14 cellular contexts compared by ENCODE assay signal in the genomic region with DNA sequence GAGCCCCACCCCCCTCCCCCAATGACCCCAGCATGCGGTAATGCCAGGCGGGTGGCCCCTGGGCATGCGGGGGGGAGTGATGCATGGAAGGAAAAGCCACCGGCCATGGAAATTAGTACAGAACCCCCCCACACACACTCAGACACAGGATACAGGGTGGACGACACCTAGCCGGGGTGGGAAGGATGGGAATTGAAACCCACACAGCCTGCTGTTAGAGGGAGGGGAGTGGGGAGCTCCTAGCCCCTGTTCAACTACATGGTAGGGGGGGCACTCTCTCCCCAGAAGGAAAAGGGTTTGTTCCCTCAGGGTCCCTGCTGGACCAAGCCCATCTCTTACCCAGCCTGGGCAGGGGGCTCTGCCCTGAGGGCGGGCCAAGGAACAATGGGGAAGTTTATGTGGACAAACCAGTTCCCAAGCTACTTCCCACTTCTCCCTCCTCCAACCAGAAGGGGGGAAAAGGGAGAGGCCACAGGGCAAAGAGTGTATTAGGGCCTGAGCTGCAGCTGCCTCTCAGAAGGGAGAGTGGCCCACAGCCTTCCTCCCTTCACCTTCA. TPM values are rescaled to one million over a fixed set of nuclear protein-coding genes. Genes with fewer than 3 reads are reported as not detected.
DNase-seq lines count a peak whose midpoint lies in the region; ATAC-seq and TF ChIP-seq lines count a peak whose summit lies in the region.
"Had no signal": no experiment of that assay in that cellular context is flagged by ENCODE, and none has a peak within 500 bp of the region (broad histone marks: within the 10 kb centered on the region; RNA-seq: fewer than 3 reads in every experiment).

No MANE protein-coding gene starts in this region.

- ATAC-seq in IMR-90 (ENCODE audit: low read depth) (no peak), foreskin keratinocyte (no peak)
- ATAC-seq: activated CD4-positive, alpha-beta T cell treated with anti-CD3 and anti-CD28 coated beads for 36 hours; activated T-helper 17 cell treated with anti-CD3 and anti-CD28 coated beads, Interleukin-2, amount 50 U/mL, for 72 hours; naive thymus-derived CD8-positive, alpha-beta T cell had no signal

- H3K79me2 ChIP-seq in MM.1S (ENCODE audit: low read length), result peaks cover 41% of the 10 kb centered on the region

- H2AFZ ChIP-seq in IMR-90 (replicated peaks; ENCODE audit: low read length, poor library complexity) (peak overlapping the region; percentile 37), MM.1S (ENCODE audit: low read length) (no peak overlapping the region)

- DNase-seq in IMR-90 (no peak), epithelial cell of prostate (ENCODE audit: low read depth, low spot score) (no peak), medulla oblongata (ENCODE audit: extremely low spot score) (no peak), MM.1S (no peak), foreskin keratinocyte (no peak)
- DNase-seq in activated naive CD8-positive, alpha-beta T cell treated with anti-CD3 and anti-CD28 coated beads for 36 hours, result no peak
- DNase-seq: activated CD4-positive, alpha-beta T cell treated with anti-CD3 and anti-CD28 coated beads for 36 hours; HCEC 1CT; naive thymus-derived CD8-positive, alpha-beta T cell had no signal

- H3K4me2 ChIP-seq in IMR-90 (ENCODE audit: low read depth, low read length) (no peak overlapping the region), MM.1S (ENCODE audit: low read depth, low read length) (no peak overlapping the region)
- H3K4me2 ChIP-seq: KMS-11 had no signal

- H3K23ac ChIP-seq in IMR-90 (ENCODE audit: low read depth, low read length), result no peak overlapping the region

- in situ Hi-C loops in IMR-90 (cut with MboI; ENCODE audit: low sequenced_read_pairs), result no loop called here

- no peak overlapping the region for H3K27ac Mint-ChIP-seq in activated naive CD8-positive, alpha-beta T cell treated with anti-CD3 and anti-CD28 coated beads for 36 hours
- H3K27ac Mint-ChIP-seq: activated T-helper 17 cell treated with anti-CD3 and anti-CD28 coated beads, Interleukin-2, amount 50 U/mL, for 72 hours had no signal

- no peak overlapping the region for H2AK5ac ChIP-seq in IMR-90 (ENCODE audit: low read depth, low read length)

- no peak overlapping the region; a peak in 2 of 4 replicates for H4K8ac ChIP-seq in IMR-90 (ENCODE audit: low read depth in 2 of 2, low read length in 2 of 2)

- H3K14ac ChIP-seq in IMR-90 (replicated peaks; ENCODE audit: low read depth, low read length), result no peak overlapping the region

- H3K27me3 Mint-ChIP-seq in activated naive CD8-positive, alpha-beta T cell treated with anti-CD3 and anti-CD28 coated beads for 36 hours, result no peaks in the 10 kb centered on the region
- H3K27me3 Mint-ChIP-seq: activated CD4-positive, alpha-beta T cell treated with anti-CD3 and anti-CD28 coated beads for 36 hours; activated T-helper 17 cell treated with anti-CD3 and anti-CD28 coated beads, Interleukin-2, amount 50 U/mL, for 72 hours; naive thymus-derived CD8-positive, alpha-beta T cell had no signal

- dilution Hi-C loops in IMR-90 (cut with HindIII; ENCODE audit: low sequenced_read_pairs, unreplicated experiment), result no loop called here

- POLR2A ChIA-PET in IMR-90 (lab: Charles Lee; ENCODE audit: unreplicated experiment), result no interaction called here

- TF ChIP-seq CTCF in 22Rv1 (IDR thresholded peaks at IDR 0.05) (no peak), IMR-90 (conservative IDR thresholded peaks at IDR 0.05; ENCODE audit: low read depth, low read length) (no peak), MM.1S (IDR thresholded peaks at IDR 0.05; ENCODE audit: low read length) (no peak), foreskin keratinocyte (conservative IDR thresholded peaks at IDR 0.05) (no peak)

- H3K56ac ChIP-seq in IMR-90 (ENCODE audit: extremely low read depth, insufficient read depth, low read length), result no peak overlapping the region

- H4K20me1 ChIP-seq in IMR-90 (ENCODE audit: insufficient read depth, low read length), result no peaks in the 10 kb centered on the region
- no peaks in the 10 kb centered on the region for H4K20me1 ChIP-seq in MM.1S (ENCODE audit: insufficient read depth, low read length)

- H2BK5ac ChIP-seq in IMR-90 (ENCODE audit: low read depth, low read length, poor library complexity, severe bottlenecking), result no peak overlapping the region

- no peaks in the 10 kb centered on the region for H3K9me1 ChIP-seq in IMR-90 (ENCODE audit: insufficient read depth, low read length)

- H2BK20ac ChIP-seq in IMR-90 (ENCODE audit: low read depth, low read length), result no peak overlapping the region

- H2BK15ac ChIP-seq in IMR-90 (ENCODE audit: low read depth, low read length), result no peak overlapping the region

- CTCF ChIA-PET in IMR-90 (lab: Yijun Ruan, JAX), result no interaction called here

- no peak overlapping the region for H3K18ac ChIP-seq in IMR-90 (ENCODE audit: low read depth, low read length)

- H3K4me3 ChIP-seq in IMR-90 (ENCODE audit: insufficient read depth, low read depth, low read length) (no peak overlapping the region), muscle layer of colon (ENCODE audit: low read depth in 1 of 2, low read length in 2 of 2) (no peak overlapping the region), MM.1S (ENCODE audit: low read length) (no peak overlapping the region)
- H3K4me3 ChIP-seq: thyroid gland had no signal

- intact Hi-C loops in IMR-90 (cut with micrococcal nuclease), result no loop called here

- no peaks in the 10 kb centered on the region for H3K27me3 ChIP-seq in IMR-90 (ENCODE audit: control insufficient read depth, insufficient read depth, low read length)
- no peaks in the 10 kb centered on the region for H3K27me3 ChIP-seq in muscle layer of colon (ENCODE audit: control insufficient read depth in 1 of 2, insufficient read depth in 2 of 2, low read length in 2 of 2)
- no peaks in the 10 kb centered on the region for H3K27me3 ChIP-seq in MM.1S (replicated peaks; ENCODE audit: insufficient read depth, low read length)
- H3K27me3 ChIP-seq in foreskin keratinocyte, result no peaks in the 10 kb centered on the region
- H3K27me3 ChIP-seq: thyroid gland had no signal

- H2BK120ac ChIP-seq in IMR-90 (ENCODE audit: low read depth, low read length), result no peak overlapping the region

- TSS peak; percentile 75 for BruUV-seq in IMR-90 (replicated peaks; lab: Mats Ljungman, UMichigan)

- H3K36me3 Mint-ChIP-seq in activated naive CD8-positive, alpha-beta T cell treated with anti-CD3 and anti-CD28 coated beads for 36 hours, result peaks cover 15% of the 10 kb centered on the region

- H3K4me3 Mint-ChIP-seq in activated naive CD8-positive, alpha-beta T cell treated with anti-CD3 and anti-CD28 coated beads for 36 hours, result no peak overlapping the region
- H3K4me3 Mint-ChIP-seq: activated CD4-positive, alpha-beta T cell treated with anti-CD3 and anti-CD28 coated beads for 36 hours; activated T-helper 17 cell treated with anti-CD3 and anti-CD28 coated beads, Interleukin-2, amount 50 U/mL, for 72 hours had no signal

- H3F3A ChIP-seq in MM.1S (ENCODE audit: insufficient read depth, low read length), result peaks cover 10% of the 10 kb centered on the region

- H4K91ac ChIP-seq in IMR-90 (ENCODE audit: insufficient read depth, low read depth, low read length), result no peak overlapping the region

- H3K9ac ChIP-seq in IMR-90 (ENCODE audit: low read depth, low read length) (no peak overlapping the region), muscle layer of colon (ENCODE audit: low read length) (no peak overlapping the region), MM.1S (ENCODE audit: low read length) (no peak overlapping the region)
- H3K9ac ChIP-seq: KMS-11 had no signal

- no peak for TF ChIP-seq RAD21 in IMR-90 (IDR thresholded peaks at IDR 0.05; ENCODE audit: low read length)

- H3K9me2 ChIP-seq in MM.1S (replicated peaks; ENCODE audit: insufficient read depth, low read length), result no peaks in the 10 kb centered on the region

- H3K4me1 Mint-ChIP-seq in activated naive CD8-positive, alpha-beta T cell treated with anti-CD3 and anti-CD28 coated beads for 36 hours, result peaks cover 23% of the 10 kb centered on the region

- H3K79me1 ChIP-seq in IMR-90 (ENCODE audit: low read depth in 1 of 2, low read length in 2 of 2), result peaks cover 26 to 59% of the 10 kb centered on the region in 2 experiments

- H2AK9ac ChIP-seq in IMR-90 (replicated peaks; ENCODE audit: low read depth, low read length, poor library complexity), result no peak overlapping the region

- H3K9me3 ChIP-seq in IMR-90 (ENCODE audit: control insufficient read depth, insufficient read depth, low read length) (no peaks in the 10 kb centered on the region), muscle layer of colon (ENCODE audit: low read length) (no peaks in the 10 kb centered on the region), MM.1S (replicated peaks; ENCODE audit: insufficient read depth, low read length) (no peaks in the 10 kb centered on the region)
- H3K9me3 ChIP-seq: thyroid gland had no signal

- TF ChIP-seq POLR2A in IMR-90 (IDR thresholded peaks at IDR 0.05; ENCODE audit: low read depth, low read length), result no peak

- H3K9me3 Mint-ChIP-seq in activated naive CD8-positive, alpha-beta T cell treated with anti-CD3 and anti-CD28 coated beads for 36 hours, result no peaks in the 10 kb centered on the region
- H3K9me3 Mint-ChIP-seq: activated T-helper 17 cell treated with anti-CD3 and anti-CD28 coated beads, Interleukin-2, amount 50 U/mL, for 72 hours; naive thymus-derived CD8-positive, alpha-beta T cell had no signal

- H3K4ac ChIP-seq in IMR-90 (ENCODE audit: low read depth, low read length), result no peak overlapping the region

- WGBS in IMR-90 (ENCODE audit: extremely low coverage in 2 of 2, insufficient read length in 1 of 2), 2 experiments, result no CpG with 5 or more reads among the region's 7 CpGs

- H3K36me3 ChIP-seq in IMR-90 (ENCODE audit: control insufficient read depth, insufficient read depth, low read length) (peaks cover 64% of the 10 kb centered on the region), muscle layer of colon (ENCODE audit: insufficient read depth, low read length) (peaks cover 55% of the 10 kb centered on the region), MM.1S (replicated peaks; ENCODE audit: insufficient read depth, low read length) (no peaks in the 10 kb centered on the region; the same call in 1 of the 2 replicates)

- H3K4me1 ChIP-seq in IMR-90 (ENCODE audit: control insufficient read depth, insufficient read depth, low read length) (peaks cover 2% of the 10 kb centered on the region; the same call in 1 of the 2 replicates), muscle layer of colon (ENCODE audit: insufficient read depth, low read length) (peaks cover 15% of the 10 kb centered on the region), MM.1S (ENCODE audit: low read length) (0 out of 2 replicates have a peak, but pooled peaks cover 6% of the 10 kb centered on the region), foreskin keratinocyte (peaks cover 6% of the 10 kb centered on the region)

- no peak overlapping the region for H4K5ac ChIP-seq in IMR-90 (ENCODE audit: low read depth, low read length)

- H3K27ac ChIP-seq in 22Rv1 (peak overlapping the region; percentile 52), IMR-90 (ENCODE audit: insufficient read depth, low read length) (no peak overlapping the region), epithelial cell of prostate (peak overlapping the region; percentile 46), muscle layer of colon (ENCODE audit: low read depth, low read length) (peak overlapping the region; percentile 2), MM.1S (ENCODE audit: low read length) (no peak overlapping the region), foreskin keratinocyte (no peak overlapping the region)
- H3K27ac ChIP-seq: KMS-11 had no signal

RNA-seq across cellular contexts. Expression of gene TMUB2, which starts 5.2 kb away (rescaled TPM):
- total RNA-seq in IMR-90 (2012; rRNA removed) (16.5 and 17.8 TPM in 2 replicates), foreskin keratinocyte (20.3 and 20.4 TPM in 2 replicates)
- polyA plus RNA-seq in IMR-90 (2012; rRNA removed) (42.5 and 43.6 TPM in 2 replicates), foreskin keratinocyte (23.7 and 25.7 TPM in 2 replicates)
- polyA plus RNA-seq in IMR-90 (2012; cell fraction: cytosol; rRNA removed), result 20.7 and 37.7 TPM in 2 replicates
- 191 and 195 TPM in 2 replicates for polyA plus RNA-seq in IMR-90 (2012; cell fraction: nucleus; rRNA removed; ENCODE audit: low replicate concordance)
- total RNA-seq in activated naive CD8-positive, alpha-beta T cell treated with anti-CD3 and anti-CD28 coated beads for 36 hours, result 10 to 100 TPM; 17.1 to 18.2 TPM

RNA-seq across cellular contexts. Expression of gene ATXN7L3, which starts 7.7 kb away (rescaled TPM):
- total RNA-seq in IMR-90 (2012; rRNA removed) (17.2 and 17.5 TPM in 2 replicates), foreskin keratinocyte (43.5 and 45.3 TPM in 2 replicates)
- polyA plus RNA-seq in IMR-90 (2012; rRNA removed) (38.3 and 40.9 TPM in 2 replicates), foreskin keratinocyte (26.6 and 28.7 TPM in 2 replicates)
- 28.3 and 33.9 TPM in 2 replicates for polyA plus RNA-seq in IMR-90 (2012; cell fraction: cytosol; rRNA removed)
- 91.0 and 111 TPM in 2 replicates for polyA plus RNA-seq in IMR-90 (2012; cell fraction: nucleus; rRNA removed; ENCODE audit: low replicate concordance)
- total RNA-seq in activated naive CD8-positive, alpha-beta T cell treated with anti-CD3 and anti-CD28 coated beads for 36 hours, result 10 to 100 TPM; 78.7 to 83.4 TPM

RNA-seq across cellular contexts. Expression of gene ASB16, which starts 21.5 kb away (rescaled TPM):
- not detected in 2 replicates for total RNA-seq in IMR-90 (2012; rRNA removed)
- 0.05 and 0.06 TPM in 2 replicates for polyA plus RNA-seq in IMR-90 (2012; rRNA removed)
- 0.04 and 0.13 TPM in 2 replicates for polyA plus RNA-seq in IMR-90 (2012; cell fraction: cytosol; rRNA removed)
- polyA plus RNA-seq in IMR-90 (2012; cell fraction: nucleus; rRNA removed; ENCODE audit: low replicate concordance), result 0.15 and 0.34 TPM in 2 replicates
- not detected in 2 replicates for total RNA-seq in foreskin keratinocyte
- polyA plus RNA-seq in foreskin keratinocyte, result not detected in 2 replicates
- not detected for total RNA-seq in activated naive CD8-positive, alpha-beta T cell treated with anti-CD3 and anti-CD28 coated beads for 36 hours
- total RNA-seq: naive thymus-derived CD8-positive, alpha-beta T cell had no signal

RNA-seq across cellular contexts. Expression of gene UBTF, which starts 27.5 kb away (rescaled TPM):
- total RNA-seq in IMR-90 (2012; rRNA removed), result 42.1 and 49.4 TPM in 2 replicates
- 25.6 and 29.7 TPM in 2 replicates for polyA plus RNA-seq in IMR-90 (2012; rRNA removed)
- 13.0 and 21.5 TPM in 2 replicates for polyA plus RNA-seq in IMR-90 (2012; cell fraction: cytosol; rRNA removed)
- 19.8 and 33.5 TPM in 2 replicates for polyA plus RNA-seq in IMR-90 (2012; cell fraction: nucleus; rRNA removed; ENCODE audit: low replicate concordance)
- total RNA-seq in foreskin keratinocyte, result 49.8 and 56.0 TPM in 2 replicates
- 28.8 and 32.1 TPM in 2 replicates for polyA plus RNA-seq in foreskin keratinocyte
- 100 to 1,000 TPM; 158 to 169 TPM for total RNA-seq in activated naive CD8-positive, alpha-beta T cell treated with anti-CD3 and anti-CD28 coated beads for 36 hours

RNA-seq across cellular contexts. Expression of gene HROB, which starts 50.3 kb away (rescaled TPM):
- 2.8 and 3.2 TPM in 2 replicates for total RNA-seq in IMR-90 (2012; rRNA removed)
- polyA plus RNA-seq in IMR-90 (2012; rRNA removed), result 4.0 and 4.4 TPM in 2 replicates
- 1.8 TPM in 2 replicates for polyA plus RNA-seq in IMR-90 (2012; cell fraction: cytosol; rRNA removed)
- polyA plus RNA-seq in IMR-90 (2012; cell fraction: nucleus; rRNA removed; ENCODE audit: low replicate concordance), result 6.9 and 8.0 TPM in 2 replicates
- total RNA-seq in foreskin keratinocyte, result 11.1 and 12.9 TPM in 2 replicates
- polyA plus RNA-seq in foreskin keratinocyte, result 8.8 and 9.3 TPM in 2 replicates
- total RNA-seq in activated naive CD8-positive, alpha-beta T cell treated with anti-CD3 and anti-CD28 coated beads for 36 hours, result 10 to 100 TPM; 18.5 to 20.1 TPM

Comparison
In these comparisons a context has a peak if more than half of its experiments do, and no peak if none do; other contexts are left out.
1. H3K27ac ChIP-seq: peak in 22Rv1 (single experiment), epithelial cell of prostate (single experiment) and muscle layer of colon (single experiment); none in IMR-90 (single experiment), MM.1S (single experiment) and foreskin keratinocyte (single experiment).